ENCODE assay signal across 17 cellular contexts in genomic region chr6:37520926-37521325, GRCh38. TPM values are rescaled to one million over a fixed set of nuclear protein-coding genes. Genes with fewer than 3 reads are reported as not detected.
DNase-seq lines count a peak whose midpoint lies in the region; ATAC-seq and TF ChIP-seq lines count a peak whose summit lies in the region.
"Had no signal": no experiment of that assay in that cellular context is flagged by ENCODE, and none has a peak within 500 bp of the region (broad histone marks: within the 10 kb centered on the region; RNA-seq: fewer than 3 reads in every experiment).

No MANE protein-coding gene starts in this region.

- TF ChIP-seq CTCF in osteoblast (IDR thresholded peaks at IDR 0.05; ENCODE audit: extremely low read depth, low read depth, low read length), result no peak

- peaks cover 20 to 83% (median 36%) of the 10 kb centered on the region in 4 donors for H3K4me1 Mint-ChIP-seq in CD4-positive, CD25-positive, alpha-beta regulatory T cell
- peaks cover 49% of the 10 kb centered on the region for H3K4me1 Mint-ChIP-seq in T-helper 17 cell
- peaks cover 71% of the 10 kb centered on the region for H3K4me1 Mint-ChIP-seq in activated T-cell treated with anti-CD3 and anti-CD28 coated beads, Interleukin-2, amount 50 U/mL, for 24 hours (ENCODE audit: low read depth)

- peak overlapping the region; percentile 31 to 60 (median 60) for H3K27ac Mint-ChIP-seq in CD4-positive, CD25-positive, alpha-beta regulatory T cell
- peak overlapping the region; percentile 74 for H3K27ac Mint-ChIP-seq in T-helper 17 cell
- H3K27ac Mint-ChIP-seq in activated T-cell treated with anti-CD3 and anti-CD28 coated beads, Interleukin-2, amount 50 U/mL, for 24 hours, result no peak overlapping the region
- H3K27ac Mint-ChIP-seq: B cell, H9 had no signal

- H3K36me3 ChIP-seq in CD4-positive, CD25-positive, alpha-beta regulatory T cell (ENCODE audit: control insufficient read depth, insufficient read depth, low read length), result no peaks in the 10 kb centered on the region
- H3K36me3 ChIP-seq in osteoblast (ENCODE audit: insufficient read depth, low read length), result no peaks in the 10 kb centered on the region
- H3K36me3 ChIP-seq: MG63, SJSA1 had no signal

- no peak overlapping the region for H2AFZ ChIP-seq in osteoblast (ENCODE audit: low read length)

- no peaks in the 10 kb centered on the region for H3K9me3 Mint-ChIP-seq in CD4-positive, CD25-positive, alpha-beta regulatory T cell
- no peaks in the 10 kb centered on the region for H3K9me3 Mint-ChIP-seq in activated T-cell treated with anti-CD3 and anti-CD28 coated beads, Interleukin-2, amount 50 U/mL, for 24 hours
- H3K9me3 Mint-ChIP-seq: H9 had no signal

- H3K79me2 ChIP-seq in osteoblast (ENCODE audit: insufficient read depth, low read length), result no peaks in the 10 kb centered on the region

- no peaks in the 10 kb centered on the region for H3K27me3 ChIP-seq in CD4-positive, CD25-positive, alpha-beta regulatory T cell (ENCODE audit: control insufficient read depth, insufficient read depth, low read length)
- peaks cover 22% of the 10 kb centered on the region for H3K27me3 ChIP-seq in osteoblast (ENCODE audit: insufficient read depth, low read length)
- H3K27me3 ChIP-seq: MG63 had no signal

- H3K27ac ChIP-seq in CD4-positive, CD25-positive, alpha-beta regulatory T cell (ENCODE audit: insufficient read depth, low read length, poor library complexity, severe bottlenecking), result peak overlapping the region; percentile 34
- no peak overlapping the region for H3K27ac ChIP-seq in osteoblast (ENCODE audit: low read depth, low read length)
- H3K27ac ChIP-seq: SJSA1 had no signal

- H3K4me1 ChIP-seq in CD4-positive, CD25-positive, alpha-beta regulatory T cell (ENCODE audit: control insufficient read depth, insufficient read depth, low read length, poor library complexity, severe bottlenecking), result peaks cover 62% of the 10 kb centered on the region
- peaks cover 11% of the 10 kb centered on the region for H3K4me1 ChIP-seq in osteoblast (ENCODE audit: insufficient read depth, low read length)

- no peak overlapping the region for H3K4me2 ChIP-seq in osteoblast (ENCODE audit: insufficient read depth, low read length)

- peaks cover 6% of the 10 kb centered on the region for H3K27me3 Mint-ChIP-seq in CD4-positive, CD25-positive, alpha-beta regulatory T cell
- H3K27me3 Mint-ChIP-seq in T-helper 17 cell, result no peaks in the 10 kb centered on the region
- no peaks in the 10 kb centered on the region for H3K27me3 Mint-ChIP-seq in activated T-cell treated with anti-CD3 and anti-CD28 coated beads, Interleukin-2, amount 50 U/mL, for 24 hours

- no peak for DNase-seq in CD4-positive, CD25-positive, alpha-beta regulatory T cell
- DNase-seq in Daoy (ENCODE audit: low read depth) (peak; percentile 64), T-helper 17 cell (no peak), osteoblast (ENCODE audit: insufficient read length, low spot score, missing footprints) (peak; percentile 51), NCI-H146 treated with DMSO at 0.1 percent for 48 hours (lab: John Stamatoyannopoulos, UW; ENCODE audit: unreplicated experiment) (no peak), NCI-H187 treated with DMSO at 0.1 percent for 48 hours (lab: John Stamatoyannopoulos, UW) (no peak)
- no peak for DNase-seq in activated T-cell treated with anti-CD3 and anti-CD28 coated beads, Interleukin-2, amount 50 U/mL, for 24 hours
- DNase-seq: H9; KG1; MG63; NCI-H1105; NCI-H1694 treated with DMSO at 0.1 percent for 48 hours; NCI-H69; NK-92 treated with Interleukin-12 subunit alpha and Interleukin-12 subunit beta, amount 100 ng/mL, for 24 hours had no signal

- H3K4me3 ChIP-seq in CD4-positive, CD25-positive, alpha-beta regulatory T cell (ENCODE audit: low read depth, low read length), result peak overlapping the region; percentile 32
- no peak overlapping the region for H3K4me3 ChIP-seq in osteoblast (ENCODE audit: insufficient read depth, low read length)
- H3K4me3 ChIP-seq: MG63, SJSA1 had no signal

- no peak for ATAC-seq in CD4-positive, CD25-positive, alpha-beta regulatory T cell (ENCODE audit: low read depth in 2 of 2)
- ATAC-seq in T-helper 17 cell, result no peak
- ATAC-seq: HepG2 had no signal

- H3K9me3 ChIP-seq in CD4-positive, CD25-positive, alpha-beta regulatory T cell (ENCODE audit: control insufficient read depth in 2 of 2, low read length in 2 of 2), result no peaks in the 10 kb centered on the region
- H3K9me3 ChIP-seq in T-helper 17 cell (ENCODE audit: control insufficient read depth, low read length, poor library complexity, severe bottlenecking), result no peaks in the 10 kb centered on the region
- H3K9me3 ChIP-seq in osteoblast (ENCODE audit: low read depth, low read length), result no peaks in the 10 kb centered on the region
- H3K9me3 ChIP-seq: MG63, SJSA1 had no signal

- H3K36me3 Mint-ChIP-seq in CD4-positive, CD25-positive, alpha-beta regulatory T cell, result peaks cover 16% of the 10 kb centered on the region
- peaks cover 3% of the 10 kb centered on the region for H3K36me3 Mint-ChIP-seq in T-helper 17 cell (ENCODE audit: low read depth)
- H3K36me3 Mint-ChIP-seq in activated T-cell treated with anti-CD3 and anti-CD28 coated beads, Interleukin-2, amount 50 U/mL, for 24 hours (ENCODE audit: low read depth), result no peaks in the 10 kb centered on the region

- no peaks in the 10 kb centered on the region for H4K20me1 ChIP-seq in osteoblast (ENCODE audit: insufficient read depth, low read length)

- peak overlapping the region in 1 of 4 donors; percentile 94 for H3K4me3 Mint-ChIP-seq in CD4-positive, CD25-positive, alpha-beta regulatory T cell
- H3K4me3 Mint-ChIP-seq in T-helper 17 cell, result no peak overlapping the region
- H3K4me3 Mint-ChIP-seq in activated T-cell treated with anti-CD3 and anti-CD28 coated beads, Interleukin-2, amount 50 U/mL, for 24 hours, result no peak overlapping the region
- H3K4me3 Mint-ChIP-seq: B cell, H9 had no signal

RNA-seq across cellular contexts. Expression of gene CCDC167, which starts 21.2 kb away (rescaled TPM):
- total RNA-seq in CD4-positive, CD25-positive, alpha-beta regulatory T cell, result 43.6 TPM
- 100 to 1,000 TPM; 172 to 274 (median 229) TPM for polyA plus RNA-seq in CD4-positive, CD25-positive, alpha-beta regulatory T cell
- total RNA-seq in Daoy (2014; rRNA removed; shearing (Covaris generic)), result 115 and 126 TPM in 2 replicates
- total RNA-seq in T-helper 17 cell (10 to 100 TPM; 29.6 to 43.7 TPM), osteoblast (8.8 and 14.8 TPM in 2 replicates)

Comparison
In these comparisons a context has a peak if more than half of its experiments do, and no peak if none do; other contexts are left out.
1. DNase-seq: peak in Daoy (single experiment) and osteoblast (single experiment); none in CD4-positive, CD25-positive, alpha-beta regulatory T cell (0 of 3), T-helper 17 cell (0 of 3), NCI-H146 treated with DMSO at 0.1 percent for 48 hours (single experiment), activated T-cell treated with anti-CD3 and anti-CD28 coated beads, Interleukin-2, amount 50 U/mL, for 24 hours (single experiment) and NCI-H187 treated with DMSO at 0.1 percent for 48 hours (single experiment).